Comparison of ENCODE assay signal across 9 cellular contexts in the genomic region with DNA sequence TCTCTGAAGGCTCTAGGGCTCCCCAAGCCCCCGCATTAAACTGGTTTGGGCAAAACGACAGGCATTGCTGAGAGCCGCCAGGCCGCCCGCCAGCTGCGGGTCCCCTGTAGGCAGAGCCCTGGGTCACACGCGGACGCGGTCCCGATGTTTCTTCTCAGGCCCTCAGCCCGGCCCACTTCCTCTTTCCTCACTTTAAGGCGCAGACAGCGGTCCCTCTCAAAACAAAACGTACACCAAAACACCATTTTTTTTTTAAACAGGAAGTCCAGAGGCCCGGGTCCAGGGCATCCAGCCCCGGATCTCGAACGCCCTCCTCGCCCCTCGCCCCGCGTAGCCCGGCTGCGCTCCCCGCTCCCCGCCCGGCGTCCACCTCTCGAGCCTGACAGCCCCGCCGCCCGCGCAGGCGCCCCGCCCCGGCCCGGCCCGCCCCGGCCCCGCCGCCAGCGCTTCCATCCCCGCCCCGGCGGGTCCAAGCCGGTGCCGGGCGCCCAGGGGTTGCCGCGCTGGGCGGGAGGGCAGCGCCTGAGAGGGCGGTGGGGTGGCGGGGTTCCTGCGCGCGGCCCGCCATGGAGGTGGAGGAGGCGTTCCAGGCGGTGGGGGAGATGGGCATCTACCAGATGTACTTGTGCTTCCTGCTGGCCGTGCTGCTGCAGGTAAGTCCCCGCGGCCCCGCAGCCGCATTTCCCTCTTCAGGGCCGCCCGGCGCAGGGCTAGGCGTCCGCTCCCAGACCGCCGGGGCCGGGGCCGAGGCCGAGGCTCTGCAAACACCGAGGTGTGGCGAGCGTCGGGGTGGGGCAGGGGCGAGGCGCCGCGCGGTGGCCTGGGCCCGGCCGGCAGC. TPM values are rescaled to one million over a fixed set of nuclear protein-coding genes. Genes with fewer than 3 reads are reported as not detected.
DNase-seq lines count a peak whose midpoint lies in the region; ATAC-seq lines count a peak whose summit lies in the region.
"Had no signal": no experiment of that assay in that cellular context is flagged by ENCODE, and none has a peak within 500 bp of the region (broad histone marks: within the 10 kb centered on the region; RNA-seq: fewer than 3 reads in every experiment).

A gene (plus strand): TSS at position 452 of the 838 bp plus-strand sequence. CDS start 115 bp downstream, at position 567.

- in situ Hi-C loops in G401 (cut with HindIII; ENCODE audit: low sequenced_read_pairs) (no loop called here), T47D (cut with HindIII; ENCODE audit: low pct_unique_long_range_greater_than_20kb, low sequenced_read_pairs) (no loop called here)

- DNase-seq in G401 (ENCODE audit: low spot score): peak; percentile 60
- DNase-seq in HS-5 (ENCODE audit: low read depth): peak; percentile 40
- peak; percentile 80 for DNase-seq in SW480 (ENCODE audit: low spot score)
- DNase-seq in T47D (ENCODE audit: low read depth in 1 of 2, low spot score in 1 of 2): peak; percentile 30 to 33
- peak; percentile 69 for DNase-seq in sciatic nerve (ENCODE audit: low spot score)
- no peak for DNase-seq in NCI-H187 treated with DMSO at 0.1 percent for 48 hours (lab: John Stamatoyannopoulos, UW)

- H3K27me3 ChIP-seq in iPS-15b (ENCODE audit: control insufficient read depth, insufficient read depth, low read length): no peaks in the 10 kb centered on the region

- no peaks in the 10 kb centered on the region for H3K36me3 ChIP-seq in iPS-15b (ENCODE audit: control insufficient read depth, insufficient read depth, low read length)

- H3K4me3 ChIP-seq in iPS-15b (ENCODE audit: low read depth, low read length): peak within 1 kb of the TSS; percentile 72

- H3K9me3 ChIP-seq in iPS-15b (ENCODE audit: control insufficient read depth, insufficient read depth, low read length): no peaks in the 10 kb centered on the region

- ATAC-seq in GM21423 (IDR thresholded peaks at IDR 0.05; ENCODE audit: unreplicated experiment) (peak; percentile 89), sciatic nerve (peak; percentile 75)

- intact Hi-C loops in sciatic nerve (cut with DNase I): no loop called here

- peaks cover 7% of the 10 kb centered on the region for H3K4me1 ChIP-seq in iPS-15b (ENCODE audit: control insufficient read depth, insufficient read depth, low read length)

- H3K9ac ChIP-seq in iPS-15b (ENCODE audit: low read depth, low read length): no peak within 1 kb of the TSS

RNA-seq across cellular contexts. Expression of the gene that starts here (rescaled TPM):
- not detected in 2 replicates for total RNA-seq in G401 (2014; rRNA removed; shearing (Covaris generic))
- 3.5 TPM for total RNA-seq in sciatic nerve
- total RNA-seq: pulmonary artery endothelial cell had no signal

Comparison
In these comparisons a context has a peak if more than half of its experiments do, and no peak if none do; other contexts are left out.
1. Peak in DNase-seq in G401; RNA of the gene not detected or under 1 TPM.